In the genomic region with DNA sequence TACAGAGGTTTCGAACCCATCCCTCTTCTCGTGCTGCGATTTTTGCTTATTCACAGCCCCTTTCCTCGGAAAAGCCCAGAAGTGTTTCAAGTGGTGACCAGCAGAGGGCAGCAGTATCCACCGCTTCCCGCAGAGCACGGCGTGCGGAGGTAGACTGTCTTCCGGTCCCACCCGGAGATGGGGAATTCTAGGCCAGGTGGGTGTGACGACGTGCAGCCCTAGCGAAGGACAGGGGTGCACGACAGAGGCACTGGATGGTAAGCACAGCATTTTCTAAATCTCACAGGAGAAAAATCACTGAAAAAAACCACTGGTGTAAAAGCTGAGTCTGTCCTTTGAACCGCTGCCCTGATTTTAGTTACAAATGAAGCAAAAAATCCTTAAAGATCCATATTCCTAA, we compare ENCODE assay signal across 8 cellular contexts. TPM values are rescaled to one million over a fixed set of nuclear protein-coding genes. Genes with fewer than 3 reads are reported as not detected.
DNase-seq lines count a peak whose midpoint lies in the region; ATAC-seq and TF ChIP-seq lines count a peak whose summit lies in the region.

No MANE protein-coding gene starts in this region.

- peaks cover 50% of the 10 kb centered on the region for H3K27me3 Mint-ChIP-seq in activated CD4-positive, alpha-beta T cell treated with anti-CD3 and anti-CD28 coated beads, Interleukin-2, amount 10 ng/mL, durations not matched to agents 7 days and 5 days

- H3K4me1 Mint-ChIP-seq in activated CD4-positive, alpha-beta T cell treated with anti-CD3 and anti-CD28 coated beads, Interleukin-2, amount 10 ng/mL, durations not matched to agents 7 days and 5 days: peaks cover 10% of the 10 kb centered on the region

- no peaks in the 10 kb centered on the region for H3K9me3 ChIP-seq in lower lobe of right lung

- CTCF ChIA-PET in activated CD4-positive, alpha-beta T cell treated with anti-CD3 and anti-CD28 coated beads, Interleukin-2, amount 10 ng/mL, durations not matched to agents 7 days and 5 days (lab: Charles Lee): interaction anchor here (1.3 to 1.5 kb wide), 3 partner anchors 13 to 454 kb away, joined by 3 to 7 read pairs (median 4); no protein-coding TSS in a partner anchor

- H3K4me3 ChIP-seq in AG09309 (ENCODE audit: control insufficient read depth, low read depth, low read length): peak overlapping the region; percentile 7
- H3K4me3 ChIP-seq in lower lobe of right lung: peak overlapping the region; percentile 37

- TF ChIP-seq CTCF in AG09309 (IDR thresholded peaks at IDR 0.05; ENCODE audit: control insufficient read depth, insufficient read depth, low read depth, low read length, missing control alignments) (peak; percentile 87), lower lobe of right lung (IDR thresholded peaks at IDR 0.05) (peak; percentile 78)

- H3K36me3 ChIP-seq in lower lobe of right lung: no peaks in the 10 kb centered on the region

- intact Hi-C loops in lower lobe of right lung (cut with DNase I): loop anchor here (5.0 to 10.0 kb wide), 2 partner anchors 367 to 454 kb away; no protein-coding TSS in a partner anchor

- peak overlapping the region; percentile 78 for H3K27ac Mint-ChIP-seq in activated CD4-positive, alpha-beta T cell treated with anti-CD3 and anti-CD28 coated beads, Interleukin-2, amount 10 ng/mL, durations not matched to agents 7 days and 5 days

- H3K36me3 Mint-ChIP-seq in activated CD4-positive, alpha-beta T cell treated with anti-CD3 and anti-CD28 coated beads, Interleukin-2, amount 10 ng/mL, durations not matched to agents 7 days and 5 days (ENCODE audit: low read depth): no peaks in the 10 kb centered on the region

- POLR2A ChIA-PET in activated CD4-positive, alpha-beta T cell treated with anti-CD3 and anti-CD28 coated beads, Interleukin-2, amount 10 ng/mL, durations not matched to agents 7 days and 5 days (lab: Charles Lee): no interaction called here

- DNase-seq in AG09309 (ENCODE audit: low read depth): no peak
- DNase-seq in NCI-H345 (lab: John Stamatoyannopoulos, UW): peak; percentile 69
- DNase-seq in activated CD4-positive, alpha-beta T cell treated with anti-CD3 and anti-CD28 coated beads, Interleukin-2, amount 10 ng/mL, durations not matched to agents 7 days and 5 days: peak; percentile 74
- DNase-seq in dermis blood vessel endothelial cell: peak; percentile 74
- DNase-seq in lower lobe of right lung: peak; percentile 76
- DNase-seq in stimulated activated CD4-positive, alpha-beta T cell treated with anti-CD3 and anti-CD28 coated beads, TNF-alpha, amount 100 ng/mL, for 4 hours (ENCODE audit: low read depth in 3 of 3): peak; percentile 51 to 72 (median 65)

- no peak overlapping the region for H3K27ac ChIP-seq in lower lobe of right lung

- H3K9me3 Mint-ChIP-seq in activated CD4-positive, alpha-beta T cell treated with anti-CD3 and anti-CD28 coated beads, Interleukin-2, amount 10 ng/mL, durations not matched to agents 7 days and 5 days: peaks cover 7% of the 10 kb centered on the region

- no peaks in the 10 kb centered on the region for H3K27me3 ChIP-seq in lower lobe of right lung (ENCODE audit: low read depth)

- H3K4me1 ChIP-seq in lower lobe of right lung: no peaks in the 10 kb centered on the region

- peak; percentile 97 for ATAC-seq in GM19023 (IDR thresholded peaks at IDR 0.05; ENCODE audit: unreplicated experiment)
- peak; percentile 92 for ATAC-seq in HG03196 (IDR thresholded peaks at IDR 0.05; ENCODE audit: unreplicated experiment)
- ATAC-seq in lower lobe of right lung: peak; percentile 93 to 95

- H3K4me3 Mint-ChIP-seq in activated CD4-positive, alpha-beta T cell treated with anti-CD3 and anti-CD28 coated beads, Interleukin-2, amount 10 ng/mL, durations not matched to agents 7 days and 5 days: peak overlapping the region; percentile 71

RNA-seq across cellular contexts. Expression of a gene that starts 7.4 kb away (rescaled TPM):
- 10 to 100 TPM; 73.4 to 75.0 TPM for total RNA-seq in activated CD4-positive, alpha-beta T cell treated with anti-CD3 and anti-CD28 coated beads, Interleukin-2, amount 10 ng/mL, durations not matched to agents 7 days and 5 days
- total RNA-seq in dermis blood vessel endothelial cell (90.2 and 121 TPM in 2 replicates), lower lobe of right lung (51.1 TPM)
